ENCODE assay signal across 8 cellular contexts in the genomic region with DNA sequence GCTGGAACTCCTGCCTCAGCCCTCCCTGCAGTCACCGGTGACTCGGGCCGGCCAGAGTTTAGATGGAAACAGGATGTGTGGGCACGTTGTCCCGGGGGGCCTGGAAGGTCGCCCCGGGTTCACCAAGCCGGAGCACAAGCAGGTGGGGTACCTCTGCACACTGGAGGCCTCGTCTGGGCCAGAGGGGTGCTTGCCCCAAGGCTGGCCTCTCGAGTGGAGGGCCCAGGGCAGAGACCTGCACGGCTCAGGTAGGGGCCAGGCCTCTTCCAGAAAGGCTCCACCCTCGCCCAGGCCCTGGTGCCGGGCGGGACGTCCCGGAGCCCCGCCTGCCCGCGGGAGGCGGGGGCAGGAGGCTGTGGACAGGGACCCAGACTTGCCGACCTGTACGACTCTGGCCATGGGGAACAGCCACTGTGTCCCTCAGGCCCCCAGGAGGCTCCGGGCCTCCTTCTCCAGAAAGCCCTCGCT. TPM values are rescaled to one million over a fixed set of nuclear protein-coding genes. Genes with fewer than 3 reads are reported as not detected.
A peak's percentile ranks its signal among the peaks of the same experiment; 100 is the strongest.
DNase-seq lines count a peak whose midpoint lies in the region; ATAC-seq and TF ChIP-seq lines count a peak whose summit lies in the region.

Gene PLEKHN1, plus strand, starts transcription at position 348 of the 468 bp plus-strand sequence. Its CDS starts 50 bp downstream, at position 398.

- POLR2A ChIA-PET in activated CD8-positive, alpha-beta T cell treated with anti-CD3 and anti-CD28 coated beads, Interleukin-2, amount 10 ng/mL, durations not matched to agents 7 days and 5 days (lab: Charles Lee): interaction anchor here (1.0 to 1.2 kb wide), 2 partner anchors 8 to 10 kb away, joined by 3 to 4 read pairs; partner anchors contain the start of gene NOC2L

- H3K27ac Mint-ChIP-seq in activated CD4-positive, alpha-beta T cell treated with anti-CD3 and anti-CD28 coated beads, Interleukin-2, amount 10 ng/mL, durations not matched to agents 24 days and 14 days: peak within 1 kb of the TSS; percentile 85
- peak within 1 kb of the TSS; percentile 90 for H3K27ac Mint-ChIP-seq in activated CD8-positive, alpha-beta T cell treated with anti-CD3 and anti-CD28 coated beads, Interleukin-2, amount 10 ng/mL, durations not matched to agents 7 days and 5 days

- in situ Hi-C loops in gastrocnemius medialis (cut with MboI; ENCODE audit: low sequenced_read_pairs in 4 of 4): no loop called here

- H3K4me1 Mint-ChIP-seq in activated CD4-positive, alpha-beta T cell treated with anti-CD3 and anti-CD28 coated beads, Interleukin-2, amount 10 ng/mL, durations not matched to agents 24 days and 14 days: peaks cover 7% of the 10 kb centered on the region
- peaks cover 15% of the 10 kb centered on the region for H3K4me1 Mint-ChIP-seq in activated CD8-positive, alpha-beta T cell treated with anti-CD3 and anti-CD28 coated beads, Interleukin-2, amount 10 ng/mL, durations not matched to agents 7 days and 5 days (ENCODE audit: low read depth)

- peaks cover 10% of the 10 kb centered on the region for H3K27me3 Mint-ChIP-seq in activated CD4-positive, alpha-beta T cell treated with anti-CD3 and anti-CD28 coated beads, Interleukin-2, amount 10 ng/mL, durations not matched to agents 24 days and 14 days
- H3K27me3 Mint-ChIP-seq in activated CD8-positive, alpha-beta T cell treated with anti-CD3 and anti-CD28 coated beads, Interleukin-2, amount 10 ng/mL, durations not matched to agents 7 days and 5 days (ENCODE audit: low read depth): peaks cover 14% of the 10 kb centered on the region

- peaks cover 15% of the 10 kb centered on the region for H3K36me3 Mint-ChIP-seq in activated CD4-positive, alpha-beta T cell treated with anti-CD3 and anti-CD28 coated beads, Interleukin-2, amount 10 ng/mL, durations not matched to agents 24 days and 14 days (ENCODE audit: low read depth)
- peaks cover 3% of the 10 kb centered on the region for H3K36me3 Mint-ChIP-seq in activated CD8-positive, alpha-beta T cell treated with anti-CD3 and anti-CD28 coated beads, Interleukin-2, amount 10 ng/mL, durations not matched to agents 7 days and 5 days (ENCODE audit: low read depth)

- TF ChIP-seq POLR2A in gastrocnemius medialis (IDR thresholded peaks at IDR 0.05): no peak

- H3K27ac ChIP-seq in left ventricle myocardium inferior (replicated peaks): no peak within 1 kb of the TSS
- H3K27ac ChIP-seq in gastrocnemius medialis: peak within 1 kb of the TSS in 2 of 4 donors; percentile 22 to 46

- peaks cover 24% of the 10 kb centered on the region for H3K4me1 ChIP-seq in left ventricle myocardium inferior
- H3K4me1 ChIP-seq in gastrocnemius medialis: peaks cover 5 to 7% of the 10 kb centered on the region in 2 donors

- TF ChIP-seq CTCF in left ventricle myocardium inferior (IDR thresholded peaks at IDR 0.05; ENCODE audit: borderline replicate concordance): no peak
- TF ChIP-seq CTCF in gastrocnemius medialis (IDR thresholded peaks at IDR 0.05 in 4 of 5, conservative IDR thresholded peaks at IDR 0.05 in 1 of 5): no peak

- H3K9me3 Mint-ChIP-seq in activated CD4-positive, alpha-beta T cell treated with anti-CD3 and anti-CD28 coated beads, Interleukin-2, amount 10 ng/mL, durations not matched to agents 24 days and 14 days: no peaks in the 10 kb centered on the region
- no peaks in the 10 kb centered on the region for H3K9me3 Mint-ChIP-seq in activated CD8-positive, alpha-beta T cell treated with anti-CD3 and anti-CD28 coated beads, Interleukin-2, amount 10 ng/mL, durations not matched to agents 7 days and 5 days (ENCODE audit: insufficient read depth)

- CTCF ChIA-PET in activated CD8-positive, alpha-beta T cell treated with anti-CD3 and anti-CD28 coated beads, Interleukin-2, amount 10 ng/mL, durations not matched to agents 7 days and 5 days (lab: Charles Lee): interaction anchor here (1.0 to 1.5 kb wide), 5 partner anchors 10 to 36 kb away, joined by 4 to 5 read pairs (median 4); no protein-coding TSS in a partner anchor

- H3K4me3 Mint-ChIP-seq in activated CD4-positive, alpha-beta T cell treated with anti-CD3 and anti-CD28 coated beads, Interleukin-2, amount 10 ng/mL, durations not matched to agents 24 days and 14 days: peak within 1 kb of the TSS; percentile 86
- peak within 1 kb of the TSS; percentile 81 for H3K4me3 Mint-ChIP-seq in activated CD8-positive, alpha-beta T cell treated with anti-CD3 and anti-CD28 coated beads, Interleukin-2, amount 10 ng/mL, durations not matched to agents 7 days and 5 days

- H3K36me3 ChIP-seq in left ventricle myocardium inferior (peaks cover 7% of the 10 kb centered on the region), gastrocnemius medialis (peaks cover 0 to 2% of the 10 kb centered on the region in 2 donors)

- H3K4me3 ChIP-seq in left ventricle myocardium inferior (peak within 1 kb of the TSS; percentile 76), gastrocnemius medialis (peak within 1 kb of the TSS; percentile 57 to 66 (median 66))

- H3K27me3 ChIP-seq in left ventricle myocardium inferior (ENCODE audit: low read depth) (peaks cover 39% of the 10 kb centered on the region), gastrocnemius medialis (peaks cover 6 to 36% (median 21%) of the 10 kb centered on the region in 3 donors)

- H3K9me3 ChIP-seq in left ventricle myocardium inferior (replicated peaks): no peaks in the 10 kb centered on the region
- no peaks in the 10 kb centered on the region for H3K9me3 ChIP-seq in gastrocnemius medialis

- peak; percentile 81 for DNase-seq in activated CD4-positive, alpha-beta T cell treated with anti-CD3 and anti-CD28 coated beads, Interleukin-2, amount 10 ng/mL, durations not matched to agents 24 days and 14 days
- no peak for DNase-seq in activated CD4-positive, alpha-beta T cell treated with anti-CD3 and anti-CD28 coated beads, Interleukin-2, amount 50 U/mL, for 1 hour
- DNase-seq in activated CD8-positive, alpha-beta T cell treated with anti-CD3 and anti-CD28 coated beads, Interleukin-2, amount 10 ng/mL, durations not matched to agents 7 days and 5 days: peak; percentile 53
- no peak for DNase-seq in left ventricle myocardium inferior
- DNase-seq in gastrocnemius medialis: peak in 1 of 2 donors; percentile 21
- no peak for DNase-seq in anterior cingulate cortex (lab: John Stamatoyannopoulos, UW)
- no peak for DNase-seq in stimulated activated CD4-positive, alpha-beta T cell treated with anti-CD3 and anti-CD28 coated beads, Interleukin-4, amount 100 ng/mL, for 1 hour

- peak; percentile 16 for ATAC-seq in HG03571 (IDR thresholded peaks at IDR 0.05; ENCODE audit: unreplicated experiment)
- peak; percentile 55 for ATAC-seq in activated CD8-positive, alpha-beta T cell treated with anti-CD3 and anti-CD28 coated beads, Interleukin-2, amount 10 ng/mL, durations not matched to agents 7 days and 5 days
- no peak for ATAC-seq in gastrocnemius medialis

- intact Hi-C loops in activated CD4-positive, alpha-beta T cell treated with anti-CD3 and anti-CD28 coated beads, Interleukin-2, amount 10 ng/mL, durations not matched to agents 24 days and 14 days (cut with micrococcal nuclease): no loop called here
- intact Hi-C loops in left ventricle myocardium inferior (cut with micrococcal nuclease): no loop called here
- intact Hi-C loops in gastrocnemius medialis (cut with DNase I; ENCODE audit: low total_unique reads): no loop called here

RNA-seq across cellular contexts. Expression of gene PLEKHN1, which starts in this region (rescaled TPM):
- total RNA-seq in activated CD4-positive, alpha-beta T cell treated with anti-CD3 and anti-CD28 coated beads, Interleukin-2, amount 10 ng/mL, durations not matched to agents 24 days and 14 days: 1.8 and 2.8 TPM in 2 replicates
- total RNA-seq in activated CD8-positive, alpha-beta T cell treated with anti-CD3 and anti-CD28 coated beads, Interleukin-2, amount 10 ng/mL, durations not matched to agents 7 days and 5 days: 1 to 10 TPM; 1.7 to 2.2 TPM
- not detected for total RNA-seq in left ventricle myocardium inferior
- under 1 TPM in 1 of 4 donors, not detected in 3; 0.23 TPM for total RNA-seq in gastrocnemius medialis

Comparison
In these comparisons a context has a peak if more than half of its experiments do, and no peak if none do; other contexts are left out.
1. DNase-seq: peak in activated CD4-positive, alpha-beta T cell treated with anti-CD3 and anti-CD28 coated beads, Interleukin-2, amount 10 ng/mL, durations not matched to agents 24 days and 14 days (single experiment) and activated CD8-positive, alpha-beta T cell treated with anti-CD3 and anti-CD28 coated beads, Interleukin-2, amount 10 ng/mL, durations not matched to agents 7 days and 5 days (single experiment); none in activated CD4-positive, alpha-beta T cell treated with anti-CD3 and anti-CD28 coated beads, Interleukin-2, amount 50 U/mL, for 1 hour (single experiment), left ventricle myocardium inferior (single experiment), anterior cingulate cortex (0 of 58) and stimulated activated CD4-positive, alpha-beta T cell treated with anti-CD3 and anti-CD28 coated beads, Interleukin-4, amount 100 ng/mL, for 1 hour (single experiment).
2. ATAC-seq: peak in HG03571 (single experiment) and activated CD8-positive, alpha-beta T cell treated with anti-CD3 and anti-CD28 coated beads, Interleukin-2, amount 10 ng/mL, durations not matched to agents 7 days and 5 days (single experiment); none in gastrocnemius medialis (0 of 2).